1 cellular context compared by ENCODE assay signal in the genomic region with DNA sequence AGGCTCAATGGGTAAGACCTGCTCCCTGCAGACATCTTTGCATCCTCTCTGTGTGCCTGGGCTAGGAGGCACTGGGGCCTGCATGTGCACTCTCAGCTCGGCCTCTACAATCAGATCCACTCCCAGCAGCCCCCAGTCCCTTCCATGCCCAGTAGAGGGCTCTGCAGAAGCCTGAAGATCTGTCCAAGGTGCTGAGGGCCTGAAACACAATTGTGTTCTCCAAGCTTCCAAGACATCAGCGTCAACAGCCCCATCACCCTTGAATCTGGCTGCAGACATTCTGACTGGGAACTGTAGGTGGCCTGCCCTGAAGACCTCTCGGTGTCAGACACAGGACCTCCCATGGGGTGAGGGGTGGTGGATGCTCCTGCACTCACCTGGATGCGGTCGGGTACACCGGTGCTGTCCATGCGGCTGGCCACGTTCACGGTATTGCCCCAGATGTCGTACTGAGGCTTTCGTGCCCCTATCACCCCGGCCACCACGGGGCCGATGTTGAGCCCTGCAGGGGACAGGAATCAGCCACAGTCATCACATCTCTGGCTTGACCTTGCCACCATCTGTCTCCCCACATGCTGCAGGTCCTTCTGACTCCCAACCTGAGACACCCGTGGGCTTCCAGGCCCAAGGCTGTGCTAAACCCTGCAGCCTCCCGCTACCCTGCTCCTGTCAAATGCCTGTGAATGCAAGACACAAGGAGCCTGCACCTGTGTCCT.
TF ChIP-seq lines count a peak whose summit lies in the region.

No MANE protein-coding gene starts in this region.

TF ChIP-seq in WTC11, 78 proteins besides CTCF, POLR2A, EP300 and RAD21 (continued from another document):
- TF ChIP-seq, protein P1, sequence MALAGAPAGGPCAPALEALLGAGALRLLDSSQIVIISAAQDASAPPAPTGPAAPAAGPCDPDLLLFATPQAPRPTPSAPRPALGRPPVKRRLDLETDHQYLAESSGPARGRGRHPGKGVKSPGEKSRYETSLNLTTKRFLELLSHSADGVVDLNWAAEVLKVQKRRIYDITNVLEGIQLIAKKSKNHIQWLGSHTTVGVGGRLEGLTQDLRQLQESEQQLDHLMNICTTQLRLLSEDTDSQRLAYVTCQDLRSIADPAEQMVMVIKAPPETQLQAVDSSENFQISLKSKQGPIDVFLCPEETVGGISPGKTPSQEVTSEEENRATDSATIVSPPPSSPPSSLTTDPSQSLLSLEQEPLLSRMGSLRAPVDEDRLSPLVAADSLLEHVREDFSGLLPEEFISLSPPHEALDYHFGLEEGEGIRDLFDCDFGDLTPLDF (CRISPR knock-in tag; IDR thresholded peaks at IDR 0.05), result no peak
- TF ChIP-seq SMAD4 (CRISPR knock-in tag; IDR thresholded peaks at IDR 0.05), result no peak
- TF ChIP-seq, protein P2, sequence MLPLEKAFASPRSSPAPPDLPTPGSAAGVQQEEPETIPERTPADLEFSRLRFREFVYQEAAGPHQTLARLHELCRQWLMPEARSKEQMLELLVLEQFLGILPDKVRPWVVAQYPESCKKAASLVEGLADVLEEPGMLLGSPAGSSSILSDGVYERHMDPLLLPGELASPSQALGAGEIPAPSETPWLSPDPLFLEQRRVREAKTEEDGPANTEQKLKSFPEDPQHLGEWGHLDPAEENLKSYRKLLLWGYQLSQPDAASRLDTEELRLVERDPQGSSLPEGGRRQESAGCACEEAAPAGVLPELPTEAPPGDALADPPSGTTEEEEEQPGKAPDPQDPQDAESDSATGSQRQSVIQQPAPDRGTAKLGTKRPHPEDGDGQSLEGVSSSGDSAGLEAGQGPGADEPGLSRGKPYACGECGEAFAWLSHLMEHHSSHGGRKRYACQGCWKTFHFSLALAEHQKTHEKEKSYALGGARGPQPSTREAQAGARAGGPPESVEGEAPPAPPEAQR (CRISPR knock-in tag; IDR thresholded peaks at IDR 0.05), result no peak
- no peak for TF ChIP-seq RORB (CRISPR knock-in tag; IDR thresholded peaks at IDR 0.05)
- TF ChIP-seq, protein P3, sequence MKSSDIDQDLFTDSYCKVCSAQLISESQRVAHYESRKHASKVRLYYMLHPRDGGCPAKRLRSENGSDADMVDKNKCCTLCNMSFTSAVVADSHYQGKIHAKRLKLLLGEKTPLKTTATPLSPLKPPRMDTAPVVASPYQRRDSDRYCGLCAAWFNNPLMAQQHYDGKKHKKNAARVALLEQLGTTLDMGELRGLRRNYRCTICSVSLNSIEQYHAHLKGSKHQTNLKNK (CRISPR knock-in tag; IDR thresholded peaks at IDR 0.05), result no peak
- TF ChIP-seq, protein P4, sequence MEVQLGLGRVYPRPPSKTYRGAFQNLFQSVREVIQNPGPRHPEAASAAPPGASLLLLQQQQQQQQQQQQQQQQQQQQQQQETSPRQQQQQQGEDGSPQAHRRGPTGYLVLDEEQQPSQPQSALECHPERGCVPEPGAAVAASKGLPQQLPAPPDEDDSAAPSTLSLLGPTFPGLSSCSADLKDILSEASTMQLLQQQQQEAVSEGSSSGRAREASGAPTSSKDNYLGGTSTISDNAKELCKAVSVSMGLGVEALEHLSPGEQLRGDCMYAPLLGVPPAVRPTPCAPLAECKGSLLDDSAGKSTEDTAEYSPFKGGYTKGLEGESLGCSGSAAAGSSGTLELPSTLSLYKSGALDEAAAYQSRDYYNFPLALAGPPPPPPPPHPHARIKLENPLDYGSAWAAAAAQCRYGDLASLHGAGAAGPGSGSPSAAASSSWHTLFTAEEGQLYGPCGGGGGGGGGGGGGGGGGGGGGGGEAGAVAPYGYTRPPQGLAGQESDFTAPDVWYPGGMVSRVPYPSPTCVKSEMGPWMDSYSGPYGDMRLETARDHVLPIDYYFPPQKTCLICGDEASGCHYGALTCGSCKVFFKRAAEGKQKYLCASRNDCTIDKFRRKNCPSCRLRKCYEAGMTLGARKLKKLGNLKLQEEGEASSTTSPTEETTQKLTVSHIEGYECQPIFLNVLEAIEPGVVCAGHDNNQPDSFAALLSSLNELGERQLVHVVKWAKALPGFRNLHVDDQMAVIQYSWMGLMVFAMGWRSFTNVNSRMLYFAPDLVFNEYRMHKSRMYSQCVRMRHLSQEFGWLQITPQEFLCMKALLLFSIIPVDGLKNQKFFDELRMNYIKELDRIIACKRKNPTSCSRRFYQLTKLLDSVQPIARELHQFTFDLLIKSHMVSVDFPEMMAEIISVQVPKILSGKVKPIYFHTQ (CRISPR knock-in tag; IDR thresholded peaks at IDR 0.05), result no peak
- TF ChIP-seq SP1 (CRISPR knock-in tag; conservative IDR thresholded peaks at IDR 0.05), result no peak
- no peak for TF ChIP-seq SOX15 (CRISPR knock-in tag; IDR thresholded peaks at IDR 0.05)
- TF ChIP-seq ETV6 (CRISPR knock-in tag; IDR thresholded peaks at IDR 0.05), result peak; percentile 89
- TF ChIP-seq, protein P5, sequence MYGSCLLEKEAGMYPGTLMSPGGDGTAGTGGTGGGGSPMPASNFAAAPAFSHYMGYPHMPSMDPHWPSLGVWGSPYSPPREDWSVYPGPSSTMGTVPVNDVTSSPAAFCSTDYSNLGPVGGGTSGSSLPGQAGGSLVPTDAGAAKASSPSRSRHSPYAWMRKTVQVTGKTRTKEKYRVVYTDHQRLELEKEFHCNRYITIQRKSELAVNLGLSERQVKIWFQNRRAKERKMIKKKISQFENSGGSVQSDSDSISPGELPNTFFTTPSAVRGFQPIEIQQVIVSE (CRISPR knock-in tag; IDR thresholded peaks at IDR 0.05; ENCODE audit: borderline replicate concordance), result no peak
- TF ChIP-seq TP53 (CRISPR knock-in tag; IDR thresholded peaks at IDR 0.05), result 0 out of 2 replicates have a peak, but pooled peaks have one; percentile 74
- TF ChIP-seq, protein P6, sequence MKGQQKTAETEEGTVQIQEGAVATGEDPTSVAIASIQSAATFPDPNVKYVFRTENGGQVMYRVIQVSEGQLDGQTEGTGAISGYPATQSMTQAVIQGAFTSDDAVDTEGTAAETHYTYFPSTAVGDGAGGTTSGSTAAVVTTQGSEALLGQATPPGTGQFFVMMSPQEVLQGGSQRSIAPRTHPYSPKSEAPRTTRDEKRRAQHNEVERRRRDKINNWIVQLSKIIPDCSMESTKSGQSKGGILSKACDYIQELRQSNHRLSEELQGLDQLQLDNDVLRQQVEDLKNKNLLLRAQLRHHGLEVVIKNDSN (CRISPR knock-in tag; IDR thresholded peaks at IDR 0.05), result 0 out of 2 replicates have a peak, but pooled peaks have one; percentile 49
- no peak for TF ChIP-seq ZNF671 (CRISPR knock-in tag; IDR thresholded peaks at IDR 0.05)
- TF ChIP-seq ESRRA (CRISPR knock-in tag; IDR thresholded peaks at IDR 0.05; ENCODE audit: borderline replicate concordance), result peak; percentile 81
- TF ChIP-seq SMAD3 (CRISPR knock-in tag; IDR thresholded peaks at IDR 0.05; ENCODE audit: borderline replicate concordance), result peak; percentile 88; the same call in 1 of the 2 replicates
- TF ChIP-seq MYBL2 (CRISPR knock-in tag; IDR thresholded peaks at IDR 0.05), result no peak
- TF ChIP-seq CREM (CRISPR knock-in tag; IDR thresholded peaks at IDR 0.05), result peak; percentile 86; the same call in 1 of the 2 replicates
- no peak for TF ChIP-seq ELF4 (CRISPR knock-in tag; IDR thresholded peaks at IDR 0.05; ENCODE audit: low read depth)
- TF ChIP-seq OVOL2 (CRISPR knock-in tag; IDR thresholded peaks at IDR 0.05; ENCODE audit: borderline replicate concordance), result no peak
- TF ChIP-seq, protein P7, sequence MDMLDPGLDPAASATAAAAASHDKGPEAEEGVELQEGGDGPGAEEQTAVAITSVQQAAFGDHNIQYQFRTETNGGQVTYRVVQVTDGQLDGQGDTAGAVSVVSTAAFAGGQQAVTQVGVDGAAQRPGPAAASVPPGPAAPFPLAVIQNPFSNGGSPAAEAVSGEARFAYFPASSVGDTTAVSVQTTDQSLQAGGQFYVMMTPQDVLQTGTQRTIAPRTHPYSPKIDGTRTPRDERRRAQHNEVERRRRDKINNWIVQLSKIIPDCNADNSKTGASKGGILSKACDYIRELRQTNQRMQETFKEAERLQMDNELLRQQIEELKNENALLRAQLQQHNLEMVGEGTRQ (CRISPR knock-in tag; IDR thresholded peaks at IDR 0.05), result peak; percentile 23; the same call in 1 of the 2 replicates
- peak; percentile 84; the same call in 1 of the 2 replicates for TF ChIP-seq NFE2L1 (CRISPR knock-in tag; IDR thresholded peaks at IDR 0.05)
